In genomic region chr5:179621551-179621971, GRCh38 we compare ENCODE assay signal across 1 cellular context.
TF ChIP-seq lines count a peak whose summit lies in the region.

No MANE protein-coding gene starts in this region.

TF ChIP-seq in H1, 55 proteins besides CTCF, POLR2A, EP300 and RAD21:
- TF ChIP-seq YY1 (IDR thresholded peaks at IDR 0.05; ENCODE audit: low read depth, low read length) (no peak), POLR2AphosphoS5 (IDR thresholded peaks at IDR 0.05; ENCODE audit: low read depth, low read length) (peak; percentile 55)
